8 cellular contexts compared by ENCODE assay signal in genomic region chr5:73201547-73202513, GRCh38. TPM values are rescaled to one million over a fixed set of nuclear protein-coding genes. Genes with fewer than 3 reads are reported as not detected.
A peak's percentile ranks its signal among the peaks of the same experiment; 100 is the strongest.
DNase-seq lines count a peak whose midpoint lies in the region; ATAC-seq, FAIRE-seq and TF ChIP-seq lines count a peak whose summit lies in the region.

No MANE protein-coding gene starts in this region.

- peak; percentile 43 for DNase-seq in RCC 7860 (ENCODE audit: low spot score)
- peak; percentile 61 to 73 for DNase-seq in activated T-cell treated with anti-CD3 and anti-CD28 coated beads, Interleukin-2, amount 50 U/mL, for 72 hours
- peak; percentile 71 for DNase-seq in fibroblast of pulmonary artery (ENCODE audit: low read depth)
- peak; percentile 85 for DNase-seq in neural progenitor cell (ENCODE audit: low spot score)
- peak; percentile 76 to 83 for DNase-seq in suprapubic skin (ENCODE audit: low spot score in 2 of 2)
- DNase-seq in NCI-H1092 treated with DMSO at 0.1 percent for 48 hours (lab: John Stamatoyannopoulos, UW), result no peak

- H3K27me3 ChIP-seq in neural progenitor cell (peaks cover 13% of the 10 kb centered on the region), suprapubic skin (peaks cover 20% of the 10 kb centered on the region)

- no peaks in the 10 kb centered on the region for H4K20me1 ChIP-seq in neural progenitor cell (ENCODE audit: low read depth)

- ATAC-seq in HG03135 (IDR thresholded peaks at IDR 0.05; ENCODE audit: unreplicated experiment), result peak; percentile 71
- ATAC-seq in activated T-cell treated with anti-CD3 and anti-CD28 coated beads, Interleukin-2, amount 50 U/mL, for 72 hours (replicated peaks in 1 of 2), result peak; percentile 86

- no peak for TF ChIP-seq POLR2A in suprapubic skin (IDR thresholded peaks at IDR 0.05)

- H3K9me3 ChIP-seq in neural progenitor cell (ENCODE audit: low read depth) (no peaks in the 10 kb centered on the region), suprapubic skin (no peaks in the 10 kb centered on the region)

- no peak overlapping the region for H3K4me3 Mint-ChIP-seq in activated T-cell treated with anti-CD3 and anti-CD28 coated beads, Interleukin-2, amount 50 U/mL, for 72 hours
- no peak overlapping the region for H3K4me3 Mint-ChIP-seq in neural progenitor cell

- TF ChIP-seq EP300 in suprapubic skin (IDR thresholded peaks at IDR 0.05), result no peak

- no peak overlapping the region for H3K9ac ChIP-seq in neural progenitor cell

- peak overlapping the region; percentile 80 for H2AFZ ChIP-seq in neural progenitor cell (replicated peaks)

- H3K79me2 ChIP-seq in neural progenitor cell (ENCODE audit: low read depth), result no peaks in the 10 kb centered on the region

- peaks cover 1 to 2% of the 10 kb centered on the region in 2 donors for H3K9me3 Mint-ChIP-seq in activated T-cell treated with anti-CD3 and anti-CD28 coated beads, Interleukin-2, amount 50 U/mL, for 72 hours
- H3K9me3 Mint-ChIP-seq in neural progenitor cell, result peaks cover 4% of the 10 kb centered on the region

- H3K27me3 Mint-ChIP-seq in activated T-cell treated with anti-CD3 and anti-CD28 coated beads, Interleukin-2, amount 50 U/mL, for 72 hours (ENCODE audit: low read depth), result peaks cover 88% of the 10 kb centered on the region
- peaks cover 13% of the 10 kb centered on the region for H3K27me3 Mint-ChIP-seq in neural progenitor cell (ENCODE audit: insufficient read depth, low read depth)

- peaks cover 6% of the 10 kb centered on the region for H3K4me1 Mint-ChIP-seq in activated T-cell treated with anti-CD3 and anti-CD28 coated beads, Interleukin-2, amount 50 U/mL, for 72 hours (ENCODE audit: low read depth)
- H3K4me1 Mint-ChIP-seq in neural progenitor cell, result no peaks in the 10 kb centered on the region

- no peak overlapping the region for H3K27ac Mint-ChIP-seq in activated T-cell treated with anti-CD3 and anti-CD28 coated beads, Interleukin-2, amount 50 U/mL, for 72 hours
- no peak overlapping the region for H3K27ac Mint-ChIP-seq in neural progenitor cell

- peaks cover 1 to 2% of the 10 kb centered on the region in 2 donors for H3K36me3 Mint-ChIP-seq in activated T-cell treated with anti-CD3 and anti-CD28 coated beads, Interleukin-2, amount 50 U/mL, for 72 hours (ENCODE audit: insufficient read depth in 2 of 2)
- H3K36me3 Mint-ChIP-seq in neural progenitor cell, result peaks cover 2% of the 10 kb centered on the region

- WGBS in suprapubic skin, result 43% methylated on average over 33 of the region's 34 CpGs

- H3K4me1 ChIP-seq in neural progenitor cell, result no peaks in the 10 kb centered on the region
- peaks cover 7% of the 10 kb centered on the region for H3K4me1 ChIP-seq in suprapubic skin

- peak; percentile 87 for TF ChIP-seq CTCF in GM12872 (IDR thresholded peaks at IDR 0.05; ENCODE audit: insufficient read depth, low read depth, low read length)
- peak; percentile 69 for TF ChIP-seq CTCF in fibroblast of pulmonary artery (IDR thresholded peaks at IDR 0.05; ENCODE audit: low read length, missing control alignments)
- TF ChIP-seq CTCF in neural progenitor cell (IDR thresholded peaks at IDR 0.05), result peak; percentile 85
- TF ChIP-seq CTCF in suprapubic skin (IDR thresholded peaks at IDR 0.05), result peak; percentile 40 to 78

- no peak for FAIRE-seq in RCC 7860 (lab: Jason Lieb, UNC)

- H3K36me3 ChIP-seq in neural progenitor cell (no peaks in the 10 kb centered on the region), suprapubic skin (no peaks in the 10 kb centered on the region)

- no peak overlapping the region for H3K4me2 ChIP-seq in neural progenitor cell

- no peaks in the 10 kb centered on the region for H3F3A ChIP-seq in neural progenitor cell (ENCODE audit: low read depth)

- H3K4me3 ChIP-seq in fibroblast of pulmonary artery (replicated peaks; ENCODE audit: low read depth, low read length) (no peak overlapping the region), neural progenitor cell (no peak overlapping the region), suprapubic skin (no peak overlapping the region)

- no peak overlapping the region for H3K27ac ChIP-seq in neural progenitor cell
- no peak overlapping the region for H3K27ac ChIP-seq in suprapubic skin

RNA-seq across cellular contexts. Expression of gene TMEM174, which starts 28.8 kb away (rescaled TPM):
- not detected for total RNA-seq in activated T-cell treated with anti-CD3 and anti-CD28 coated beads, Interleukin-2, amount 50 U/mL, for 72 hours
- not detected in 2 replicates for total RNA-seq in neural progenitor cell (ENCODE audit: low replicate concordance)
- not detected for total RNA-seq in suprapubic skin
